In genomic region chr5:114988096-114988495, GRCh38 we compare ENCODE assay signal across 21 cellular contexts.
"Had no signal": no experiment of that assay in that cellular context is flagged by ENCODE, and none has a peak within 500 bp of the region (broad histone marks: within the 10 kb centered on the region; RNA-seq: fewer than 3 reads in every experiment).

No MANE protein-coding gene starts in this region.

- H3K36me3 ChIP-seq: SJCRH30 had no signal

- H3K27ac ChIP-seq: SJCRH30 had no signal

- ATAC-seq: Panc1, Right ventricle myocardium inferior, SK-N-SH treated with all-trans-retinoic acid at 6 μM for 48 hours had no signal

- DNase-seq: KBM-7, MV-4-11, NCI-H1048, NCI-H1105, NCI-H1417, NCI-H1436 treated with DMSO at 0.1 percent for 48 hours, NCI-H1694, NCI-H1930, NCI-H2081 treated with DMSO at 0.1 percent for 48 hours, NCI-H2171, NCI-H226, NCI-H446, NCI-H510A, NCI-H524 treated with DMSO at 0.1 percent for 48 hours, NCI-H69, NCI-H774, SHP77 treated with DMSO at 0.1 percent for 48 hours, SJCRH30 had no signal

- H3K9me3 ChIP-seq: SJCRH30 had no signal

- H3K27me3 ChIP-seq: SJCRH30 had no signal

- H3K4me1 ChIP-seq: SJCRH30 had no signal

- H3K4me3 ChIP-seq: SJCRH30 had no signal
